In genomic region chr18:27163197-27163716, GRCh38 we compare ENCODE assay signal across 9 cellular contexts. TPM values are rescaled to one million over a fixed set of nuclear protein-coding genes. Genes with fewer than 3 reads are reported as not detected.
DNase-seq lines count a peak whose midpoint lies in the region; ATAC-seq and TF ChIP-seq lines count a peak whose summit lies in the region.
"Not testable (repeated sequence)": the region's sequence is repeated elsewhere in the genome, so short reads cannot be mapped to it uniquely, and the experiment has no call there.
"Had no signal": no experiment of that assay in that cellular context is flagged by ENCODE, and none has a peak within 500 bp of the region (broad histone marks: within the 10 kb centered on the region; RNA-seq: fewer than 3 reads in every experiment).

No MANE protein-coding gene starts in this region.

- ATAC-seq in activated CD4-positive, alpha-beta T cell treated with anti-CD3 and anti-CD28 coated beads for 36 hours; foreskin keratinocyte: not testable (repeated sequence)

- H3F3A ChIP-seq in MM.1S (ENCODE audit: insufficient read depth, low read length); OCI-LY1 (ENCODE audit: insufficient read depth, low read length): not testable (repeated sequence)

- DNase-seq in Daoy (ENCODE audit: low read depth), result peak; percentile 55
- DNase-seq in HT-29 (ENCODE audit: low spot score), result peak; percentile 27
- DNase-seq in MM.1S, result peak; percentile 25
- peak; percentile 3 for DNase-seq in SHP77 treated with DMSO at 0.1 percent for 48 hours (lab: John Stamatoyannopoulos, UW)
- DNase-seq in activated CD4-positive, alpha-beta T cell treated with anti-CD3 and anti-CD28 coated beads for 36 hours, result peak; percentile 5
- DNase-seq in foreskin keratinocyte, result not testable (repeated sequence)

- H3K27me3 ChIP-seq in MM.1S (replicated peaks; ENCODE audit: insufficient read depth, low read length); OCI-LY1 (ENCODE audit: insufficient read depth, low read length); foreskin keratinocyte: not testable (repeated sequence)

- TF ChIP-seq CTCF in MM.1S (IDR thresholded peaks at IDR 0.05; ENCODE audit: low read length) (peak; percentile 9; the same call in 1 of the 2 replicates), OCI-LY1 (IDR thresholded peaks at IDR 0.05; ENCODE audit: low read length) (peak; percentile 26; the same call in 1 of the 2 replicates), foreskin keratinocyte (conservative IDR thresholded peaks at IDR 0.05) (peak; percentile 29)

- H3K4me1 ChIP-seq in MM.1S (ENCODE audit: low read length); OCI-LY1 (ENCODE audit: insufficient read depth, low read length, severe bottlenecking); foreskin keratinocyte: not testable (repeated sequence)

- not testable (repeated sequence) for H3K9me2 ChIP-seq in MM.1S (replicated peaks; ENCODE audit: insufficient read depth, low read length); OCI-LY1 (ENCODE audit: low read depth, low read length)

- not testable (repeated sequence) for H3K9ac ChIP-seq in MM.1S (ENCODE audit: low read length); OCI-LY1 (ENCODE audit: low read length)

- H3K4me3 ChIP-seq in MM.1S (ENCODE audit: low read length), result not testable (repeated sequence)
- H3K4me3 ChIP-seq in OCI-LY1 (ENCODE audit: low read depth, low read length, poor library complexity, severe bottlenecking), result peak overlapping the region; percentile 21

- H3K27ac ChIP-seq in MM.1S (ENCODE audit: low read length); OCI-LY1 (ENCODE audit: low read depth, low read length, poor library complexity, severe bottlenecking); foreskin keratinocyte: not testable (repeated sequence)

- not testable (repeated sequence) for H3K27me3 Mint-ChIP-seq in activated CD4-positive, alpha-beta T cell treated with anti-CD3 and anti-CD28 coated beads for 36 hours

- not testable (repeated sequence) for H3K36me3 ChIP-seq in MM.1S (replicated peaks; ENCODE audit: insufficient read depth, low read length); OCI-LY1 (ENCODE audit: insufficient read depth, low read length)

- not testable (repeated sequence) for H3K4me3 Mint-ChIP-seq in activated CD4-positive, alpha-beta T cell treated with anti-CD3 and anti-CD28 coated beads for 36 hours

- H3K4me2 ChIP-seq in MM.1S (ENCODE audit: low read depth, low read length), result not testable (repeated sequence)
- peak overlapping the region; percentile 32; the same call in 1 of the 2 replicates for H3K4me2 ChIP-seq in OCI-LY1 (ENCODE audit: low read length)

- not testable (repeated sequence) for H3K27ac Mint-ChIP-seq in activated CD4-positive, alpha-beta T cell treated with anti-CD3 and anti-CD28 coated beads for 36 hours

- POLR2A ChIA-PET in activated CD4-positive, alpha-beta T cell treated with anti-CD3 and anti-CD28 coated beads for 36 hours (lab: Charles Lee), result not testable (repeated sequence)

- H3K9me3 ChIP-seq in MM.1S (replicated peaks; ENCODE audit: insufficient read depth, low read length); OCI-LY1 (ENCODE audit: low read length): not testable (repeated sequence)

- not testable (repeated sequence) for H3K36me3 Mint-ChIP-seq in activated CD4-positive, alpha-beta T cell treated with anti-CD3 and anti-CD28 coated beads for 36 hours (ENCODE audit: low read depth)

- H3K9me3 Mint-ChIP-seq in activated CD4-positive, alpha-beta T cell treated with anti-CD3 and anti-CD28 coated beads for 36 hours (ENCODE audit: low read depth), result peaks cover 20% of the 10 kb centered on the region

- H3K79me2 ChIP-seq in MM.1S (ENCODE audit: low read length); OCI-LY1 (ENCODE audit: insufficient read depth, low read length): not testable (repeated sequence)

- not testable (repeated sequence) for H4K20me1 ChIP-seq in MM.1S (ENCODE audit: insufficient read depth, low read length); OCI-LY1 (ENCODE audit: insufficient read depth, low read length)

- H3K4me1 Mint-ChIP-seq in activated CD4-positive, alpha-beta T cell treated with anti-CD3 and anti-CD28 coated beads for 36 hours, result not testable (repeated sequence)

- peak overlapping the region; percentile 45; the same call in 1 of the 2 replicates for H2AFZ ChIP-seq in MM.1S (ENCODE audit: low read length)
- H2AFZ ChIP-seq in OCI-LY1 (ENCODE audit: low read length), result not testable (repeated sequence)

- CTCF ChIA-PET in activated CD4-positive, alpha-beta T cell treated with anti-CD3 and anti-CD28 coated beads for 36 hours (lab: Charles Lee), result not testable (repeated sequence)

- intact Hi-C loops in activated CD4-positive, alpha-beta T cell treated with anti-CD3 and anti-CD28 coated beads for 36 hours (cut with DNase I, micrococcal nuclease), result not testable (repeated sequence)

RNA-seq across cellular contexts. Expression of gene CHST9, which starts 21.9 kb away (rescaled TPM):
- 0.06 and 0.09 TPM in 2 replicates for total RNA-seq in Daoy (2014; rRNA removed; shearing (Covaris generic))
- total RNA-seq in HT-29 (2014; rRNA removed; shearing (Covaris generic)), result not detected in 2 replicates
- not detected for total RNA-seq in activated CD4-positive, alpha-beta T cell treated with anti-CD3 and anti-CD28 coated beads for 36 hours
- total RNA-seq in foreskin keratinocyte, result 0.04 TPM in 1 of 2 replicates, not detected in the other
- not detected in 2 replicates for polyA plus RNA-seq in foreskin keratinocyte
- total RNA-seq: CD8-positive, alpha-beta memory T cell; T-helper 17 cell had no signal
- polyA plus RNA-seq: CD8-positive, alpha-beta memory T cell had no signal
